9 cellular contexts compared by ENCODE assay signal in genomic region chr3:69250014-69250413, GRCh38.
DNase-seq lines count a peak whose midpoint lies in the region; ATAC-seq and TF ChIP-seq lines count a peak whose summit lies in the region.
"Had no signal": no experiment of that assay in that cellular context is flagged by ENCODE, and none has a peak within 500 bp of the region (broad histone marks: within the 10 kb centered on the region; RNA-seq: fewer than 3 reads in every experiment).

No MANE protein-coding gene starts in this region.

- H3K36me3 Mint-ChIP-seq in activated naive CD4-positive, alpha-beta T cell treated with anti-CD3 and anti-CD28 coated beads, Interleukin-2, amount 50 U/mL, for 72 hours, result no peaks in the 10 kb centered on the region
- H3K36me3 Mint-ChIP-seq in HFFc6 (ENCODE audit: low read depth), result no peaks in the 10 kb centered on the region

- TF ChIP-seq CTCF in kidney epithelial cell (IDR thresholded peaks at IDR 0.05; ENCODE audit: insufficient read depth, low read length, poor library complexity, severe bottlenecking) (no peak), HFFc6 (IDR thresholded peaks at IDR 0.05) (no peak), gastroesophageal sphincter (IDR thresholded peaks at IDR 0.05) (no peak)

- no peaks in the 10 kb centered on the region for H3K9me3 Mint-ChIP-seq in activated naive CD4-positive, alpha-beta T cell treated with anti-CD3 and anti-CD28 coated beads, Interleukin-2, amount 50 U/mL, for 72 hours
- no peaks in the 10 kb centered on the region for H3K9me3 Mint-ChIP-seq in HFFc6

- no peak overlapping the region for H3K27ac Mint-ChIP-seq in activated naive CD4-positive, alpha-beta T cell treated with anti-CD3 and anti-CD28 coated beads, Interleukin-2, amount 50 U/mL, for 72 hours
- H3K27ac Mint-ChIP-seq in HFFc6, result no peak overlapping the region

- H3K4me1 ChIP-seq in gastroesophageal sphincter, result no peaks in the 10 kb centered on the region

- H3K27me3 ChIP-seq in kidney epithelial cell (ENCODE audit: control insufficient read depth, insufficient read depth, low read length), result no peaks in the 10 kb centered on the region
- no peaks in the 10 kb centered on the region for H3K27me3 ChIP-seq in gastroesophageal sphincter

- WGBS in gastroesophageal sphincter (ENCODE audit: low coverage in 1 of 2), 2 donors, result 60 to 63% methylated on average over 8 of the region's 8 CpGs

- H3K4me3 Mint-ChIP-seq in HFFc6, result no peak overlapping the region

- ATAC-seq in activated naive CD4-positive, alpha-beta T cell treated with anti-CD3 and anti-CD28 coated beads, Interleukin-2, amount 50 U/mL, for 72 hours, result peak; percentile 41 to 64
- no peak for ATAC-seq in gastroesophageal sphincter
- ATAC-seq in HG03571 (IDR thresholded peaks at IDR 0.05; ENCODE audit: unreplicated experiment), result no peak
- ATAC-seq in GM21529 (IDR thresholded peaks at IDR 0.05; ENCODE audit: unreplicated experiment), result no peak

- TF ChIP-seq POLR2A in gastroesophageal sphincter (IDR thresholded peaks at IDR 0.05), result no peak

- H3K4me3 ChIP-seq in kidney epithelial cell (ENCODE audit: low read depth, low read length) (peak overlapping the region; percentile 45), gastroesophageal sphincter (no peak overlapping the region)

- peaks cover 32% of the 10 kb centered on the region for H3K27me3 Mint-ChIP-seq in HFFc6 (ENCODE audit: insufficient read depth)

- TF ChIP-seq EP300 in gastroesophageal sphincter (IDR thresholded peaks at IDR 0.05), result no peak

- H3K36me3 ChIP-seq in kidney epithelial cell (ENCODE audit: control insufficient read depth, insufficient read depth, low read length), result no peaks in the 10 kb centered on the region
- H3K36me3 ChIP-seq in gastroesophageal sphincter, result no peaks in the 10 kb centered on the region

- no peak overlapping the region for H3K27ac ChIP-seq in gastroesophageal sphincter

- H3K4me1 Mint-ChIP-seq in HFFc6 (ENCODE audit: low read depth), result no peaks in the 10 kb centered on the region

- no peaks in the 10 kb centered on the region for H3K9me3 ChIP-seq in gastroesophageal sphincter

- DNase-seq in NCI-H82 (lab: John Stamatoyannopoulos, UW) (peak; percentile 59), kidney epithelial cell (ENCODE audit: low read depth) (no peak), HFFc6 (no peak)
- no peak for DNase-seq in activated naive CD4-positive, alpha-beta T cell treated with anti-CD3 and anti-CD28 coated beads, Interleukin-2, amount 50 U/mL, for 72 hours (ENCODE audit: low spot score in 2 of 2)
- peak; percentile 39 for DNase-seq in stimulated activated CD4-positive, alpha-beta T cell treated with anti-CD3 and anti-CD28 coated beads, Interleukin-4, amount 100 ng/mL, for 1 hour
- DNase-seq: IMR-90 had no signal

Comparison
In these comparisons a context has a peak if more than half of its experiments do, and no peak if none do; other contexts are left out.
1. DNase-seq: peak in NCI-H82 (single experiment) and stimulated activated CD4-positive, alpha-beta T cell treated with anti-CD3 and anti-CD28 coated beads, Interleukin-4, amount 100 ng/mL, for 1 hour (single experiment); none in activated naive CD4-positive, alpha-beta T cell treated with anti-CD3 and anti-CD28 coated beads, Interleukin-2, amount 50 U/mL, for 72 hours (0 of 2), kidney epithelial cell (single experiment) and HFFc6 (single experiment).
2. ATAC-seq: peak in activated naive CD4-positive, alpha-beta T cell treated with anti-CD3 and anti-CD28 coated beads, Interleukin-2, amount 50 U/mL, for 72 hours (2 of 2); none in gastroesophageal sphincter (single experiment), HG03571 (single experiment) and GM21529 (single experiment).